2 cellular contexts compared by ENCODE assay signal in genomic region chr14:77509366-77509765, GRCh38.
TF ChIP-seq lines count a peak whose summit lies in the region.

No MANE protein-coding gene starts in this region.

TF ChIP-seq in HepG2, 621 proteins besides CTCF, POLR2A, EP300 and RAD21:
- TF ChIP-seq ZMYM2 (CRISPR knock-in tag; IDR thresholded peaks at IDR 0.05) = no peak
- no peak for TF ChIP-seq ZNF704 (CRISPR knock-in tag; IDR thresholded peaks at IDR 0.05; ENCODE audit: borderline replicate concordance)
- no peak for TF ChIP-seq TCF7 (IDR thresholded peaks at IDR 0.05; ENCODE audit: low read depth)
- TF ChIP-seq ZBTB20 (CRISPR knock-in tag; IDR thresholded peaks at IDR 0.05; ENCODE audit: borderline replicate concordance, low read depth) = no peak
- TF ChIP-seq ATF1 (CRISPR knock-in tag; IDR thresholded peaks at IDR 0.05) = no peak
- TF ChIP-seq ZNF816 (CRISPR knock-in tag; IDR thresholded peaks at IDR 0.05; ENCODE audit: borderline replicate concordance) = no peak
- no peak for TF ChIP-seq HCFC1 (IDR thresholded peaks at IDR 0.05; ENCODE audit: low read depth, low read length)
- TF ChIP-seq ZNF501 (CRISPR knock-in tag; IDR thresholded peaks at IDR 0.05) = no peak
- no peak for TF ChIP-seq MIER3 (CRISPR knock-in tag; IDR thresholded peaks at IDR 0.05; ENCODE audit: borderline replicate concordance)
- no peak for TF ChIP-seq ZNF326 (CRISPR knock-in tag; IDR thresholded peaks at IDR 0.05; ENCODE audit: borderline replicate concordance)
- no peak for TF ChIP-seq SUZ12 (IDR thresholded peaks at IDR 0.05; ENCODE audit: low read depth, low read length)
- no peak for TF ChIP-seq ZNF12 (CRISPR knock-in tag; IDR thresholded peaks at IDR 0.05)
- no peak for TF ChIP-seq SNAI1 (CRISPR knock-in tag; IDR thresholded peaks at IDR 0.05; ENCODE audit: borderline replicate concordance)
- TF ChIP-seq ZNF800 (CRISPR knock-in tag; IDR thresholded peaks at IDR 0.05) = no peak

TF ChIP-seq in WTC11, 78 proteins besides CTCF, POLR2A, EP300 and RAD21:
- TF ChIP-seq NFYB (CRISPR knock-in tag; conservative IDR thresholded peaks at IDR 0.05; ENCODE audit: low read depth) (no peak), HMGA2 (CRISPR knock-in tag; IDR thresholded peaks at IDR 0.05) (no peak), ELF4 (CRISPR knock-in tag; IDR thresholded peaks at IDR 0.05; ENCODE audit: low read depth) (no peak), MYBL2 (CRISPR knock-in tag; IDR thresholded peaks at IDR 0.05) (no peak), NR3C1 (CRISPR knock-in tag; conservative IDR thresholded peaks at IDR 0.05; ENCODE audit: low read depth) (no peak), CREM (CRISPR knock-in tag; IDR thresholded peaks at IDR 0.05) (no peak), OVOL2 (CRISPR knock-in tag; IDR thresholded peaks at IDR 0.05; ENCODE audit: borderline replicate concordance) (no peak), ZNF317 (CRISPR knock-in tag; IDR thresholded peaks at IDR 0.05; ENCODE audit: borderline replicate concordance, low read depth) (no peak), FOXJ3 (CRISPR knock-in tag; IDR thresholded peaks at IDR 0.05; ENCODE audit: borderline replicate concordance) (no peak), PREB (CRISPR knock-in tag; IDR thresholded peaks at IDR 0.05; ENCODE audit: borderline replicate concordance) (no peak), NFATC4 (CRISPR knock-in tag; IDR thresholded peaks at IDR 0.05) (no peak), FOXK1 (CRISPR knock-in tag; IDR thresholded peaks at IDR 0.05) (no peak)
